ENCODE assay signal across 10 cellular contexts in the genomic region with DNA sequence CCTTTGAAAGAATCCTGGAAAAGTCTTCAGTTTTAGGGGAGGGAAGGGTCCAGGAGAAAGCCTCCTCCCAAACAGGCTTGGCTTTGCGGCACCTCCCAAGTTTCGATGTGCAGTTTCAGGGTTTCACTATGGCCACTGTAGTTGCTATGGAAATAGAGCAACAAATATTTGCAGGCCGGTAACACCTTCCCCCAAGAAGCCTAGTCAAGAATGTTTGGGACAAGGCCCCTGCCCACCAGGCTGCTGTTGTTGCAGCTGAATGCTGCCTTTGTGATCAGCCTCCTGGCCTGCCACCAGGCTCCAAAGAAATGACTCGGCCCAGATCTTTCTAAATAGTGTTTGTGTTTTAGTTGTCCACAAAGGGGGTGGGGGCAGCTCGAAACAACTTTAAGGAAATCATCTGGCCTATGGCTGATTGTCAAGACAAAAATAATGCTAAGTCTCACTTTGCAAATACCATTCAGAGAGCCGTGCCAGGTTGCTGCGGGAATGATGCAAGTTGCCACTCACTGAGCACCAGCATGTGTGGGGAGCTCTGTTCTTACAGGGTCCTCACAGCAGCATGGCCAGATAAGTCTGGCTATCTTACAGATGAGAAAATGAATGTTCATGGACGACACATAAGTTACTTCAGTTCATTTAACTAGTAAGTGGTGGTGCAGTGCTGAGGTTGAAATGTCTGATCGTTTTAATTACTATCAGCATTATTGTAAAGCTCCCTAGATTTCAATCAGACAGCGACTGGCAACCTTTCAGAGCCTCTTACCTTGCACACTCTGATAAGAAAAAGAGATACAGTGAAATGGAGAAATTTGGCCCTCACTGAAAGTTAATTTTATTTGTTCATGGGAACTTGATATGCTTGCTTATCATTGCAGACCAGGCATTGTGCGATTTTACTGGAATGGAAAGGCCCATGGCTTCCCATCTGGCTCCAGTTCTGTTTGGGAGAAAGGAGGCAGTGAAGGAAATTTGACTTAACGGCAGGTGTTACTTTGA.
DNase-seq lines count a peak whose midpoint lies in the region; ATAC-seq and TF ChIP-seq lines count a peak whose summit lies in the region.
"Had no signal": no experiment of that assay in that cellular context is flagged by ENCODE, and none has a peak within 500 bp of the region (broad histone marks: within the 10 kb centered on the region; RNA-seq: fewer than 3 reads in every experiment).

No MANE protein-coding gene starts in this region.

- peak overlapping the region; percentile 94 for H3K27ac Mint-ChIP-seq in progenitor cell of endocrine pancreas

- no peaks in the 10 kb centered on the region for H3K9me3 ChIP-seq in Panc1 (ENCODE audit: control insufficient read depth, insufficient read depth, low read depth, low read length)

- BruUV-seq in Panc1 (replicated peaks; lab: Mats Ljungman, UMichigan), result no TSS peak

- H3K27me3 ChIP-seq in Panc1 (ENCODE audit: control insufficient read depth, insufficient read depth, low read length), result no peaks in the 10 kb centered on the region

- POLR2A ChIA-PET in Panc1 (lab: Charles Lee) (no interaction called here), GM10248 (lab: Yijun Ruan, JAX) (no interaction called here)

- H3K9me3 Mint-ChIP-seq in progenitor cell of endocrine pancreas (ENCODE audit: low read depth), result no peaks in the 10 kb centered on the region

- TF ChIP-seq CTCF in Panc1 (IDR thresholded peaks at IDR 0.05) (no peak), progenitor cell of endocrine pancreas (IDR thresholded peaks at IDR 0.05; ENCODE audit: unreplicated experiment) (no peak), GM10248 (IDR thresholded peaks at IDR 0.05; ENCODE audit: control extremely low read depth, extremely low read depth, low read depth, missing control alignments) (no peak)

- peaks cover 24% of the 10 kb centered on the region for H3K4me1 ChIP-seq in Panc1 (ENCODE audit: control insufficient read depth, insufficient read depth, low read length)

- in situ Hi-C loops in G401 (cut with HindIII; ENCODE audit: low sequenced_read_pairs) (no loop called here), Panc1 (cut with HindIII; ENCODE audit: low pct_unique_long_range_greater_than_20kb, low sequenced_read_pairs) (no loop called here)

- no peak overlapping the region; a peak in 1 of 4 replicates for H3K4me3 ChIP-seq in Panc1 (ENCODE audit: low read depth in 2 of 2, low read length in 2 of 2)
- H3K4me3 ChIP-seq: GM12878, skin epidermis had no signal

- H3K36me3 ChIP-seq in Panc1 (ENCODE audit: control insufficient read depth, insufficient read depth, low read length), result no peaks in the 10 kb centered on the region

- DNase-seq in G401 (ENCODE audit: low spot score) (peak; percentile 7), Panc1 (ENCODE audit: low read depth, low spot score) (no peak), foreskin melanocyte (peak; percentile 93), progenitor cell of endocrine pancreas (ENCODE audit: low spot score, unreplicated experiment) (peak; percentile 34), GM10248 (ENCODE audit: extremely low spot score) (no peak), T-helper 1 cell (no peak)
- DNase-seq in activated CD8-positive, alpha-beta memory T cell treated with anti-CD3 and anti-CD28 coated beads for 24 hours, result no peak
- DNase-seq in stimulated activated naive CD4-positive, alpha-beta T cell (lab: John Stamatoyannopoulos, UW), result no peak

- H3K4me3 Mint-ChIP-seq in progenitor cell of endocrine pancreas (ENCODE audit: low read depth), result peak overlapping the region; percentile 0

- no peaks in the 10 kb centered on the region for H3K27me3 Mint-ChIP-seq in progenitor cell of endocrine pancreas

- peaks cover 45% of the 10 kb centered on the region for H3K4me1 Mint-ChIP-seq in progenitor cell of endocrine pancreas (ENCODE audit: low read depth)

- CTCF ChIA-PET in Panc1 (lab: Charles Lee), result no interaction called here
- CTCF ChIA-PET in GM10248 (lab: Yijun Ruan, JAX), result interaction anchor here (0.9 to 1.5 kb wide), 3 partner anchors 9 to 26 kb away, joined by 3 read pairs; no protein-coding TSS in a partner anchor

- peak overlapping the region; percentile 58 for H3K27ac ChIP-seq in Panc1 (ENCODE audit: low read length)

- no peaks in the 10 kb centered on the region for H3K36me3 Mint-ChIP-seq in progenitor cell of endocrine pancreas (ENCODE audit: insufficient read depth)

- intact Hi-C loops in Panc1 (cut with micrococcal nuclease; ENCODE audit: unreplicated experiment), result no loop called here

- peak; percentile 56 for ATAC-seq in Panc1
- ATAC-seq: GM12878 had no signal

Comparison
In these comparisons a context has a peak if more than half of its experiments do, and no peak if none do; other contexts are left out.
1. DNase-seq: peak in G401 (single experiment), foreskin melanocyte (single experiment) and progenitor cell of endocrine pancreas (single experiment); none in Panc1 (single experiment), activated CD8-positive, alpha-beta memory T cell treated with anti-CD3 and anti-CD28 coated beads for 24 hours (single experiment), GM10248 (single experiment), stimulated activated naive CD4-positive, alpha-beta T cell (0 of 6) and T-helper 1 cell (0 of 5).